In genomic region chr5:94618493-94619328, GRCh38 we compare ENCODE assay signal across 8 cellular contexts. TPM values are rescaled to one million over a fixed set of nuclear protein-coding genes. Genes with fewer than 3 reads are reported as not detected.
A peak's percentile ranks its signal among the peaks of the same experiment; 100 is the strongest.
DNase-seq lines count a peak whose midpoint lies in the region; ATAC-seq, FAIRE-seq and TF ChIP-seq lines count a peak whose summit lies in the region.

Gene KIAA0825 (minus strand): TSS chr5:94618604. CDS start chr5:94537126, 81,478 bp downstream.
Gene SLF1 (plus strand): TSS chr5:94618669. CDS start chr5:94628811, 10,142 bp downstream.

- ATAC-seq in HG02798 (IDR thresholded peaks at IDR 0.05; ENCODE audit: poor library complexity, unreplicated experiment) = peak; percentile 98
- ATAC-seq in left ventricle myocardium superior = peak; percentile 99

- peak within 1 kb of the TSS; percentile 84 for H3K4me3 Mint-ChIP-seq in progenitor cell of endocrine pancreas (ENCODE audit: low read depth)

- no peaks in the 10 kb centered on the region for H3K9me3 Mint-ChIP-seq in progenitor cell of endocrine pancreas (ENCODE audit: low read depth)

- peak; percentile 69; the same call in 1 of the 2 replicates for TF ChIP-seq POLR2A in GM12891 (IDR thresholded peaks at IDR 0.05; ENCODE audit: low read depth, low read length)

- peak; percentile 96 for FAIRE-seq in GM12891 (lab: Jason Lieb, UNC)

- peaks cover 18% of the 10 kb centered on the region for H3K4me1 Mint-ChIP-seq in progenitor cell of endocrine pancreas (ENCODE audit: low read depth)

- intact Hi-C loops in left ventricle myocardium superior (cut with micrococcal nuclease) = no loop called here

- peak; percentile 61 for DNase-seq in GM12891 (ENCODE audit: insufficient read length, low spot score)
- peak; percentile 81 for DNase-seq in NCI-H1436 (lab: John Stamatoyannopoulos, UW)
- DNase-seq in T follicular helper cell (ENCODE audit: low read depth) = peak; percentile 75
- DNase-seq in amniotic stem cell (lab: John Stamatoyannopoulos, UW) = peak; percentile 71
- DNase-seq in left ventricle myocardium superior = peak; percentile 92
- DNase-seq in progenitor cell of endocrine pancreas (ENCODE audit: low spot score, unreplicated experiment) = peak; percentile 66
- DNase-seq in ureter (ENCODE audit: low spot score) = peak; percentile 91

- H3K36me3 Mint-ChIP-seq in progenitor cell of endocrine pancreas (ENCODE audit: insufficient read depth) = no peaks in the 10 kb centered on the region

- no peaks in the 10 kb centered on the region for H3K27me3 Mint-ChIP-seq in progenitor cell of endocrine pancreas

- peak within 1 kb of the TSS; percentile 93 for H3K27ac Mint-ChIP-seq in progenitor cell of endocrine pancreas

- no peak for TF ChIP-seq CTCF in progenitor cell of endocrine pancreas (IDR thresholded peaks at IDR 0.05; ENCODE audit: unreplicated experiment)

TF ChIP-seq in GM12891, 5 proteins besides CTCF, POLR2A, EP300 and RAD21:
- TF ChIP-seq TAF1 (IDR thresholded peaks at IDR 0.05; ENCODE audit: low read depth, low read length) (peak; percentile 42), POLR2AphosphoS5 (IDR thresholded peaks at IDR 0.05; ENCODE audit: low read depth, low read length) (no peak), PAX5 (IDR thresholded peaks at IDR 0.05; ENCODE audit: insufficient read depth, low read length, severe bottlenecking) (no peak), SPI1 (IDR thresholded peaks at IDR 0.05; ENCODE audit: low read depth, low read length) (peak; percentile 5; the same call in 1 of the 2 replicates), POU2F2 (IDR thresholded peaks at IDR 0.05; ENCODE audit: low read depth, low read length) (no peak)

RNA-seq across cellular contexts. Expression of gene KIAA0825, which starts in this region (rescaled TPM):
- polyA plus RNA-seq in GM12891 (2012; ENCODE audit: low read depth, missing spikeins) = 0.21 TPM
- total RNA-seq in left ventricle myocardium superior (2.2 TPM), progenitor cell of endocrine pancreas (5.8 and 6.3 TPM in 2 replicates), ureter (5.9 TPM)

RNA-seq across cellular contexts. Expression of gene SLF1, which starts in this region (rescaled TPM):
- 3.0 TPM for polyA plus RNA-seq in GM12891 (2012; ENCODE audit: low read depth, missing spikeins)
- total RNA-seq in left ventricle myocardium superior = 7.5 TPM
- 15.7 and 17.4 TPM in 2 replicates for total RNA-seq in progenitor cell of endocrine pancreas
- total RNA-seq in ureter = 6.1 TPM

Comparison
In these comparisons a context has a peak if more than half of its experiments do, and no peak if none do; other contexts are left out.
1. Peak in every context shown above with its lines: DNase-seq and ATAC-seq.